In the genomic region with DNA sequence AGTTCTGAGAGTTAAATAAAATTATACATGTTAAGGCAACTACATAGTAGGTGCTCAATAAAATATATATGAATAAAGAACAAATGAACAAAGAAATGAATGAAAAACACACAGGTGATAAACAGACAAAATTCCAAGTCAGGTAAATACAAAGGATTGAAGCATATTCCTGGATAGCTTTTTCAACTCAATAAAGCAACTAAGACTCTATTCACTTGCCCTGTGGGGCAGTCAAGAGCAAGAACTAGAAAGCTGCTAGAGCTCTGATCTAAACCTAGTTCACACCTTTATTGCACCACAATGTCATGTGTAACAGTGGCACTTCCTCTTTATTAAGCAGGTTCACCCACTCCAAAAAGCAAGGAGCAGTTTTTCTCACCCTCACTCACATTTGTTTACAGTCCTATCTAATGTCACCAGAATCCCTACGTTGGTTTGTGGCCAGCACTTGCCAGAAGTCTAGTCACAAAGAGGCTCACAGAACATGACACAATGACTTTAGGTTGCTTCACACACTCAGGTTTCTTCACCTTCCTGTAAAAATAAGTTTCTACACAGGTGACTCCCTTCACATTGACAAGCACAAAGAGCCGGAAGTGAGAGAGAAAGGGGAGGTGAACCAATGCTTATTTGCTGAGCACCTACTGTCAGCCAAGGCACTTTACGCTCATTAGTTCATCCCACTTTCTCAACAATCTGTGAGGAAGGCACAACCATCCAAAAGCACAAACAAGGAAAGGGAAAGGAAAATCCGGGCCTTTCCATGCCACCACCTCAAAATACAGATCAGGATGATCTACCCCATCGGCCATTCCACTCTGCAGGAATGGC, we compare ENCODE assay signal across 9 cellular contexts.
DNase-seq lines count a peak whose midpoint lies in the region; ATAC-seq and TF ChIP-seq lines count a peak whose summit lies in the region.
"Had no signal": no experiment of that assay in that cellular context is flagged by ENCODE, and none has a peak within 500 bp of the region (broad histone marks: within the 10 kb centered on the region; RNA-seq: fewer than 3 reads in every experiment).

No MANE protein-coding gene starts in this region.

- H3K9me3 Mint-ChIP-seq in activated CD4-positive, alpha-beta T cell treated with anti-CD3 and anti-CD28 coated beads for 36 hours (ENCODE audit: low read depth): peaks cover 2% of the 10 kb centered on the region
- H3K9me3 Mint-ChIP-seq: brain had no signal

- peak overlapping the region; percentile 60 for H3K4me3 Mint-ChIP-seq in activated CD4-positive, alpha-beta T cell treated with anti-CD3 and anti-CD28 coated beads for 36 hours
- H3K4me3 Mint-ChIP-seq: brain had no signal

- intact Hi-C loops in A673 (cut with micrococcal nuclease; ENCODE audit: unreplicated experiment): loop anchor here (5.0 kb wide), 1 partner anchor 71 kb away; the partner anchor contains the start of gene XPO6
- intact Hi-C loops in activated CD4-positive, alpha-beta T cell treated with anti-CD3 and anti-CD28 coated beads for 36 hours (cut with DNase I, micrococcal nuclease): loop anchor here (1.0 to 5.0 kb wide), 9 partner anchors 8 to 353 kb away; partner anchors contain the start of genes APOBR (in 1 of the 2) and SBK1 (in 1 of the 2)
- intact Hi-C loops in esophagus squamous epithelium (cut with DNase I): no loop called here

- no peak for TF ChIP-seq CTCF in A673 (conservative IDR thresholded peaks at IDR 0.05; ENCODE audit: low read depth, low read length)
- TF ChIP-seq CTCF in esophagus squamous epithelium (IDR thresholded peaks at IDR 0.05): no peak

- H3K4me3 ChIP-seq in A673 (ENCODE audit: low read depth, low read length, poor library complexity, severe bottlenecking) (peak overlapping the region; percentile 18), esophagus squamous epithelium (peak overlapping the region in 1 of 4 donors; percentile 7)

- H3K36me3 Mint-ChIP-seq in activated CD4-positive, alpha-beta T cell treated with anti-CD3 and anti-CD28 coated beads for 36 hours (ENCODE audit: low read depth): peaks cover 52% of the 10 kb centered on the region

- H3K9me3 ChIP-seq in A673 (ENCODE audit: low read depth, low read length, poor library complexity, severe bottlenecking) (no peaks in the 10 kb centered on the region), esophagus squamous epithelium (no peaks in the 10 kb centered on the region)

- H3K36me3 ChIP-seq in A673 (ENCODE audit: insufficient read depth, low read length, poor library complexity, severe bottlenecking) (peaks cover 20% of the 10 kb centered on the region), esophagus squamous epithelium (peaks cover 0 to 83% (median 0%) of the 10 kb centered on the region in 3 donors)

- H3K27me3 Mint-ChIP-seq in activated CD4-positive, alpha-beta T cell treated with anti-CD3 and anti-CD28 coated beads for 36 hours: no peaks in the 10 kb centered on the region
- H3K27me3 Mint-ChIP-seq: brain had no signal

- WGBS in esophagus squamous epithelium, 2 donors: 76 to 79% methylated on average over 5 of the region's 5 CpGs

- peak overlapping the region; percentile 91 for H3K27ac ChIP-seq in A673 (ENCODE audit: low read depth, low read length, poor library complexity, severe bottlenecking)
- peak overlapping the region; percentile 49 to 85 (median 76) for H3K27ac ChIP-seq in esophagus squamous epithelium

- H3K27ac Mint-ChIP-seq in activated CD4-positive, alpha-beta T cell treated with anti-CD3 and anti-CD28 coated beads for 36 hours: peak overlapping the region; percentile 99

- H3K4me1 Mint-ChIP-seq in activated CD4-positive, alpha-beta T cell treated with anti-CD3 and anti-CD28 coated beads for 36 hours: peaks cover 85% of the 10 kb centered on the region
- H3K4me1 Mint-ChIP-seq: brain had no signal

- no peak for DNase-seq in A673 (ENCODE audit: low spot score)
- DNase-seq in activated CD4-positive, alpha-beta T cell treated with anti-CD3 and anti-CD28 coated beads for 36 hours: peak; percentile 85
- DNase-seq in esophagus squamous epithelium (lab: John Stamatoyannopoulos, UW): no peak
- DNase-seq in stimulated activated CD8-positive, alpha-beta memory T cell treated with anti-CD3 and anti-CD28 coated beads, Interleukin-4, amount 100 ng/mL, for 1 hour (ENCODE audit: low read depth in 2 of 2, low spot score in 1 of 2): peak; percentile 28 to 39
- DNase-seq in ureter (ENCODE audit: low spot score): no peak
- DNase-seq in SK-N-DZ (ENCODE audit: low spot score): no peak

- TSS peak; percentile 42 for BruUV-seq in A673 (replicated peaks; lab: Mats Ljungman, UMichigan)

- no peaks in the 10 kb centered on the region for H3K27me3 ChIP-seq in A673 (replicated peaks; ENCODE audit: insufficient read depth, low read depth, low read length, poor library complexity)
- no peaks in the 10 kb centered on the region for H3K27me3 ChIP-seq in esophagus squamous epithelium

- H3K4me1 ChIP-seq in A673 (ENCODE audit: insufficient read depth, low read length, poor library complexity, severe bottlenecking): peaks cover 42% of the 10 kb centered on the region
- H3K4me1 ChIP-seq in esophagus squamous epithelium: peaks cover 0 to 19% (median 2%) of the 10 kb centered on the region in 3 donors

- POLR2A ChIA-PET in A673 (lab: Charles Lee; ENCODE audit: low non-redundant PET): interaction anchor here (0.5 kb wide), 1 partner anchor 55 kb away, joined by 3 read pairs; no protein-coding TSS in a partner anchor
- POLR2A ChIA-PET in activated CD4-positive, alpha-beta T cell treated with anti-CD3 and anti-CD28 coated beads for 36 hours (lab: Charles Lee): interaction anchor here (0.5 to 1.4 kb wide), 5 partner anchors 9 to 77 kb away, joined by 3 to 7 read pairs (median 3); no protein-coding TSS in a partner anchor

- peak in 1 of 4 donors; percentile 46 for TF ChIP-seq POLR2A in esophagus squamous epithelium (IDR thresholded peaks at IDR 0.05)

- CTCF ChIA-PET in A673 (lab: Charles Lee): no interaction called here
- CTCF ChIA-PET in activated CD4-positive, alpha-beta T cell treated with anti-CD3 and anti-CD28 coated beads for 36 hours (lab: Charles Lee): interaction anchor here (0.6 to 1.6 kb wide), 12 partner anchors 10 to 160 kb away, joined by 3 to 6 read pairs (median 4); partner anchors contain the start of gene XPO6

- ATAC-seq in GM19455 (IDR thresholded peaks at IDR 0.05; ENCODE audit: unreplicated experiment): peak; percentile 65
- ATAC-seq in HG03520 (IDR thresholded peaks at IDR 0.05; ENCODE audit: unreplicated experiment): peak; percentile 78
- ATAC-seq in activated CD4-positive, alpha-beta T cell treated with anti-CD3 and anti-CD28 coated beads for 36 hours: peak; percentile 82

Comparison
In these comparisons a context has a peak if more than half of its experiments do, and no peak if none do; other contexts are left out.
1. DNase-seq: peak in activated CD4-positive, alpha-beta T cell treated with anti-CD3 and anti-CD28 coated beads for 36 hours (single experiment) and stimulated activated CD8-positive, alpha-beta memory T cell treated with anti-CD3 and anti-CD28 coated beads, Interleukin-4, amount 100 ng/mL, for 1 hour (2 of 2); none in A673 (single experiment), esophagus squamous epithelium (single experiment), ureter (single experiment) and SK-N-DZ (single experiment).
2. Peak in every context shown above with its lines, with median percentiles within 50 percentile points of each other: ATAC-seq.